In the genomic region with DNA sequence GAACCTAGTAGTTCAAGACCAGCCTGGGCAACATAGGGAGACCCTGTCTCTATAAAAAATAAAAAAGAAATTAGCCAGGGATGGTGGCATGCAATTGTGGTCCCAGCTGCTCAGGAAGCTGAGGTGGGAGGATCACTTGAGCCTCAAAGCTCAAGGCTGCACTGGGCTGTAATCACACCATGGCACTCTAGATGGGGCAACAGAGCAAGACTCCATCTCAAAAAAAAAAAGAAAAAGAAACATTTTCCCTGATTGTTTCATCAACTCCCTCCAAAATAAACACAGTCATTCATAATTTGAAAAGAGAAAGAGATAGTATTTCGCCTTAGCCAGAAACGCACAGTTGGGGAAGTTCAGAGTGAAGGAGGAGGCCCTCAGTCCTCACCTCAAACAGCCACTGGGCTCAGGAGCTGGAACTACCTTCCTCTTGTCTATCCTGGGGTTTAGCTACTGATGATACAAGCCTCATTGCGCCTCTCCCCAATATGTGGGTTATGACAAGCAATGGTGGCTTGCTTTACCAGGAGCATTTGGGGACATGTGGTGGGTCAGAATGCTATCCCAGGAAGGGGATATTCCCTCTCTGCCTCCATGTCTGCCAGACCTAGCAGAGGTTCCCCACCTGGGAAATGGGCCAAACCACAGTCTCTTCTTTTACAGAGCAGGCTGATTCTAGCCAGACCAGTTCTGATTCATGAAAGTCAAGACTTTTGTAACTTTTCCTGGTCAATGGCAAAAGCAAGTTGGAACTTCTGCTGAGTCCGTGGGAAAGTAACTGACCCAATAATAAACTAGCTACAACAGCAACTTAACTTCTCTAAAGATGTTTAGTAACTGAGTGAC, we compare ENCODE assay signal across 8 cellular contexts. TPM values are rescaled to one million over a fixed set of nuclear protein-coding genes. Genes with fewer than 3 reads are reported as not detected.
DNase-seq lines count a peak whose midpoint lies in the region; TF ChIP-seq lines count a peak whose summit lies in the region.

No MANE protein-coding gene starts in this region.

- TF ChIP-seq CTCF in esophagus muscularis mucosa (IDR thresholded peaks at IDR 0.05): no peak
- no peak for TF ChIP-seq CTCF in neutrophil (IDR thresholded peaks at IDR 0.05)

- WGBS in esophagus muscularis mucosa: 52% methylated on average over 4 of the region's 4 CpGs

- H3K27me3 ChIP-seq in esophagus muscularis mucosa: no peaks in the 10 kb centered on the region
- H3K27me3 ChIP-seq in neutrophil: no peaks in the 10 kb centered on the region

- DNase-seq in Caki2 (ENCODE audit: low read depth): peak; percentile 22
- DNase-seq in NCI-H2196 treated with DMSO at 0.1 percent for 48 hours (lab: John Stamatoyannopoulos, UW; ENCODE audit: unreplicated experiment): peak; percentile 54
- peak; percentile 88 for DNase-seq in esophagus muscularis mucosa (ENCODE audit: extremely low spot score)
- DNase-seq in NCI-H2107 (lab: John Stamatoyannopoulos, UW): no peak
- no peak for DNase-seq in cortex of kidney (lab: John Stamatoyannopoulos, UW)
- no peak for DNase-seq in activated CD4-positive, CD25-positive, alpha-beta regulatory T cell treated with anti-CD3 and anti-CD28 coated beads, Interleukin-2, amount 50 U/mL, for 72 hours
- DNase-seq in mesenteric fat pad (ENCODE audit: low spot score): no peak

- peaks cover 0 to 5% (median 0%) of the 10 kb centered on the region in 4 donors for H3K36me3 ChIP-seq in esophagus muscularis mucosa
- H3K36me3 ChIP-seq in neutrophil: no peaks in the 10 kb centered on the region

- TF ChIP-seq EP300 in esophagus muscularis mucosa (IDR thresholded peaks at IDR 0.05): no peak

- intact Hi-C loops in esophagus muscularis mucosa (cut with DNase I): no loop called here

- H3K4me1 ChIP-seq in esophagus muscularis mucosa (peaks cover 0 to 18% (median 7%) of the 10 kb centered on the region in 4 donors), neutrophil (ENCODE audit: control insufficient read depth in 1 of 2, insufficient read depth in 1 of 2, low read depth in 1 of 2, low read length in 1 of 2) (peaks cover 10 to 25% of the 10 kb centered on the region in 2 experiments)

- H3K27ac ChIP-seq in esophagus muscularis mucosa (replicated peaks in 1 of 4): peak overlapping the region in 3 of 4 donors; percentile 31 to 59 (median 32)
- H3K27ac ChIP-seq in neutrophil: peak overlapping the region; percentile 71

- H3K9me3 ChIP-seq in esophagus muscularis mucosa: peaks cover 0 to 6% (median 0%) of the 10 kb centered on the region in 4 donors
- H3K9me3 ChIP-seq in neutrophil: no peaks in the 10 kb centered on the region

- no peak overlapping the region for H3K4me3 ChIP-seq in esophagus muscularis mucosa
- H3K4me3 ChIP-seq in neutrophil (ENCODE audit: low read depth in 1 of 2, low read length in 1 of 2): no peak overlapping the region

- in situ Hi-C loops in Caki2 (cut with HindIII; ENCODE audit: low pct_unique_long_range_greater_than_20kb, low sequenced_read_pairs): no loop called here

- no peak for TF ChIP-seq POLR2A in esophagus muscularis mucosa (IDR thresholded peaks at IDR 0.05; ENCODE audit: low read depth)

RNA-seq across cellular contexts. Expression of a gene that starts 22.2 kb away (rescaled TPM):
- total RNA-seq in Caki2 (2014; rRNA removed; shearing (Covaris generic); ENCODE audit: low replicate concordance): 18.1 and 20.7 TPM in 2 replicates
- total RNA-seq in esophagus muscularis mucosa: 10 to 100 TPM; 13.7 to 21.8 (median 14.9) TPM
- total RNA-seq in mesenteric fat pad: 25.2 TPM

Comparison
In these comparisons a context has a peak if more than half of its experiments do, and no peak if none do; other contexts are left out.
1. DNase-seq: peak in Caki2 (single experiment), NCI-H2196 treated with DMSO at 0.1 percent for 48 hours (single experiment) and esophagus muscularis mucosa (single experiment); none in NCI-H2107 (single experiment), cortex of kidney (single experiment), activated CD4-positive, CD25-positive, alpha-beta regulatory T cell treated with anti-CD3 and anti-CD28 coated beads, Interleukin-2, amount 50 U/mL, for 72 hours (single experiment) and mesenteric fat pad (single experiment).